Comparison of ENCODE assay signal across 1 cellular context in genomic region chr19:33389574-33390119, GRCh38.
A peak's percentile ranks its signal among the peaks of the same experiment; 100 is the strongest.
TF ChIP-seq lines count a peak whose summit lies in the region.

No MANE protein-coding gene starts in this region.

TF ChIP-seq in HEK293, 187 proteins besides CTCF, POLR2A, EP300 and RAD21 (continued from another document):
- TF ChIP-seq HIC1 (tag by site-specific recombination; IDR thresholded peaks at IDR 0.05) (peak; percentile 61; the same call in 1 of the 2 replicates), ZFP69B (tag by site-specific recombination; IDR thresholded peaks at IDR 0.05) (0 out of 2 replicates have a peak, but pooled peaks have one; percentile 45), ZNF837 (tag by site-specific recombination; IDR thresholded peaks at IDR 0.05) (peak; percentile 21; the same call in 1 of the 2 replicates), ZNF677 (tag by site-specific recombination; IDR thresholded peaks at IDR 0.05) (0 out of 2 replicates have a peak, but pooled peaks have one; percentile 10), ZNF704 (tag by site-specific recombination; IDR thresholded peaks at IDR 0.05) (0 out of 2 replicates have a peak, but pooled peaks have one; percentile 5), ZNF404 (tag by site-specific recombination; IDR thresholded peaks at IDR 0.05) (no peak), KLF1 (tag by site-specific recombination; IDR thresholded peaks at IDR 0.05) (peak; percentile 95), ZSCAN16 (tag by site-specific recombination; IDR thresholded peaks at IDR 0.05) (no peak), ZBTB8A (tag by site-specific recombination; IDR thresholded peaks at IDR 0.05) (peak; percentile 89), WT1 (tag by site-specific recombination; IDR thresholded peaks at IDR 0.05) (no peak)
TF ChIP-seq in HEK293: peak in this region for 16.
